ENCODE assay signal across 1 cellular context in genomic region chr2:204108301-204108700, GRCh38.
TF ChIP-seq lines count a peak whose summit lies in the region.

No MANE protein-coding gene starts in this region.

TF ChIP-seq in HepG2, 621 proteins besides CTCF, POLR2A, EP300 and RAD21 (continued from another document):
- TF ChIP-seq, protein P1, sequence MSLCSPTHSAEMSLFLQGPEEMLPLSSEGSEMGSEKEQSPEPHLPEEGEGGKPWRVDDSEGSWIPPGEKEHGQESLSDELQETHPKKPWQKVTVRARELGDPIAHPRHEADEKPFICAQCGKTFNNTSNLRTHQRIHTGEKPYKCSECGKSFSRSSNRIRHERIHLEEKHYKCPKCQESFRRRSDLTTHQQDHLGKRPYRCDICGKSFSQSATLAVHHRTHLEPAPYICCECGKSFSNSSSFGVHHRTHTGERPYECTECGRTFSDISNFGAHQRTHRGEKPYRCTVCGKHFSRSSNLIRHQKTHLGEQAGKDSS (CRISPR knock-in tag; IDR thresholded peaks at IDR 0.05; ENCODE audit: borderline replicate concordance, low read depth): no peak
- 0 out of 2 replicates have a peak, but pooled peaks have one; percentile 13 for TF ChIP-seq SMC3 (IDR thresholded peaks at IDR 0.05; ENCODE audit: low read length)
- TF ChIP-seq STAG1 (CRISPR knock-in tag; IDR thresholded peaks at IDR 0.05): peak; percentile 42
- TF ChIP-seq, protein P2, sequence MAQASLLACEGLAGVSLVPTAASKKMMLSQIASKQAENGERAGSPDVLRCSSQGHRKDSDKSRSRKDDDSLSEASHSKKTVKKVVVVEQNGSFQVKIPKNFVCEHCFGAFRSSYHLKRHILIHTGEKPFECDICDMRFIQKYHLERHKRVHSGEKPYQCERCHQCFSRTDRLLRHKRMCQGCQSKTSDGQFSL (CRISPR knock-in tag; IDR thresholded peaks at IDR 0.05): 0 out of 2 replicates have a peak, but pooled peaks have one; percentile 23
- TF ChIP-seq, protein P3, sequence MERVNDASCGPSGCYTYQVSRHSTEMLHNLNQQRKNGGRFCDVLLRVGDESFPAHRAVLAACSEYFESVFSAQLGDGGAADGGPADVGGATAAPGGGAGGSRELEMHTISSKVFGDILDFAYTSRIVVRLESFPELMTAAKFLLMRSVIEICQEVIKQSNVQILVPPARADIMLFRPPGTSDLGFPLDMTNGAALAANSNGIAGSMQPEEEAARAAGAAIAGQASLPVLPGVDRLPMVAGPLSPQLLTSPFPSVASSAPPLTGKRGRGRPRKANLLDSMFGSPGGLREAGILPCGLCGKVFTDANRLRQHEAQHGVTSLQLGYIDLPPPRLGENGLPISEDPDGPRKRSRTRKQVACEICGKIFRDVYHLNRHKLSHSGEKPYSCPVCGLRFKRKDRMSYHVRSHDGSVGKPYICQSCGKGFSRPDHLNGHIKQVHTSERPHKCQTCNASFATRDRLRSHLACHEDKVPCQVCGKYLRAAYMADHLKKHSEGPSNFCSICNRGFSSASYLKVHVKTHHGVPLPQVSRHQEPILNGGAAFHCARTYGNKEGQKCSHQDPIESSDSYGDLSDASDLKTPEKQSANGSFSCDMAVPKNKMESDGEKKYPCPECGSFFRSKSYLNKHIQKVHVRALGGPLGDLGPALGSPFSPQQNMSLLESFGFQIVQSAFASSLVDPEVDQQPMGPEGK (CRISPR knock-in tag; IDR thresholded peaks at IDR 0.05): peak; percentile 82
- no peak for TF ChIP-seq GATAD2A (CRISPR knock-in tag; IDR thresholded peaks at IDR 0.05)
- TF ChIP-seq, protein P4, sequence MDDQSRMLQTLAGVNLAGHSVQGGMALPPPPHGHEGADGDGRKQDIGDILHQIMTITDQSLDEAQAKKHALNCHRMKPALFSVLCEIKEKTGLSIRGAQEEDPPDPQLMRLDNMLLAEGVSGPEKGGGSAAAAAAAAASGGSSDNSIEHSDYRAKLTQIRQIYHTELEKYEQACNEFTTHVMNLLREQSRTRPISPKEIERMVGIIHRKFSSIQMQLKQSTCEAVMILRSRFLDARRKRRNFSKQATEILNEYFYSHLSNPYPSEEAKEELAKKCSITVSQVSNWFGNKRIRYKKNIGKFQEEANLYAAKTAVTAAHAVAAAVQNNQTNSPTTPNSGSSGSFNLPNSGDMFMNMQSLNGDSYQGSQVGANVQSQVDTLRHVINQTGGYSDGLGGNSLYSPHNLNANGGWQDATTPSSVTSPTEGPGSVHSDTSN (CRISPR knock-in tag; IDR thresholded peaks at IDR 0.05; ENCODE audit: borderline replicate concordance): no peak
- TF ChIP-seq ZNF768 (CRISPR knock-in tag; IDR thresholded peaks at IDR 0.05): no peak
- TF ChIP-seq, protein P5, sequence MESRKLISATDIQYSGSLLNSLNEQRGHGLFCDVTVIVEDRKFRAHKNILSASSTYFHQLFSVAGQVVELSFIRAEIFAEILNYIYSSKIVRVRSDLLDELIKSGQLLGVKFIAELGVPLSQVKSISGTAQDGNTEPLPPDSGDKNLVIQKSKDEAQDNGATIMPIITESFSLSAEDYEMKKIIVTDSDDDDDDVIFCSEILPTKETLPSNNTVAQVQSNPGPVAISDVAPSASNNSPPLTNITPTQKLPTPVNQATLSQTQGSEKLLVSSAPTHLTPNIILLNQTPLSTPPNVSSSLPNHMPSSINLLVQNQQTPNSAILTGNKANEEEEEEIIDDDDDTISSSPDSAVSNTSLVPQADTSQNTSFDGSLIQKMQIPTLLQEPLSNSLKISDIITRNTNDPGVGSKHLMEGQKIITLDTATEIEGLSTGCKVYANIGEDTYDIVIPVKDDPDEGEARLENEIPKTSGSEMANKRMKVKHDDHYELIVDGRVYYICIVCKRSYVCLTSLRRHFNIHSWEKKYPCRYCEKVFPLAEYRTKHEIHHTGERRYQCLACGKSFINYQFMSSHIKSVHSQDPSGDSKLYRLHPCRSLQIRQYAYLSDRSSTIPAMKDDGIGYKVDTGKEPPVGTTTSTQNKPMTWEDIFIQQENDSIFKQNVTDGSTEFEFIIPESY (CRISPR knock-in tag; IDR thresholded peaks at IDR 0.05): no peak
- TF ChIP-seq ZNF350 (CRISPR knock-in tag; IDR thresholded peaks at IDR 0.05; ENCODE audit: borderline replicate concordance, low read depth): no peak
- TF ChIP-seq, protein P6, sequence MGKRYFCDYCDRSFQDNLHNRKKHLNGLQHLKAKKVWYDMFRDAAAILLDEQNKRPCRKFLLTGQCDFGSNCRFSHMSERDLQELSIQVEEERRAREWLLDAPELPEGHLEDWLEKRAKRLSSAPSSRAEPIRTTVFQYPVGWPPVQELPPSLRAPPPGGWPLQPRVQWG (CRISPR knock-in tag; IDR thresholded peaks at IDR 0.05; ENCODE audit: borderline replicate concordance, low read depth): no peak
